ENCODE assay signal across 19 cellular contexts in the genomic region with DNA sequence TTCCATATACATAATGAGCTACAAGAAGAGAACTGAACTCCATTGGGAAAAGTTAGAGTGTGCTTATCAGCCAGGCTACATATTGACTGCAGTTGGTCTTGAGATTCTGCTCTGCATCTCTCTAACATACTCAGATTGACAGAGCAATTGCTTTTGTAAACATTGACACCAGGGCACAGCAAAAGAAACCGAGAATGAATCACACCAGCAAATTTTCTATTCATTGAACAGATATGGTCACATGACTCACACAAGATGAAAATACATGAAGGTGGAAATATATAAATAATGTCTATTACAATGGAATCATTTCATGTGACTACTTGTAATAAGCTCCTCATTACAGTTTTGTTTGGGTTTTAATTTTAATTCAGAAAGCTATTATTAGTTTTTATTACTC.
A peak's percentile ranks its signal among the peaks of the same experiment; 100 is the strongest.
DNase-seq lines count a peak whose midpoint lies in the region; ATAC-seq and TF ChIP-seq lines count a peak whose summit lies in the region.
"Had no signal": no experiment of that assay in that cellular context is flagged by ENCODE, and none has a peak within 500 bp of the region (broad histone marks: within the 10 kb centered on the region; RNA-seq: fewer than 3 reads in every experiment).

No MANE protein-coding gene starts in this region.

- TF ChIP-seq CTCF in HCT116 (IDR thresholded peaks at IDR 0.05 in 2 of 3, conservative IDR thresholded peaks at IDR 0.05 in 1 of 3; ENCODE audit: borderline replicate concordance in 1 of 3, insufficient read depth in 1 of 3, low read depth in 2 of 3, low read length in 2 of 3) (no peak), epithelial cell of esophagus (IDR thresholded peaks at IDR 0.05; ENCODE audit: insufficient read depth, low read depth, low read length, missing control alignments) (no peak)

- no peak overlapping the region for H3K27ac ChIP-seq in HCT116 (ENCODE audit: low read depth, low read length)
- H3K27ac ChIP-seq: SJCRH30 had no signal

- no peaks in the 10 kb centered on the region for H3K27me3 ChIP-seq in HCT116 (ENCODE audit: insufficient read depth, low read length)
- H3K27me3 ChIP-seq: SJCRH30 had no signal

- DNase-seq in HCT116 (ENCODE audit: low read depth, low spot score): no peak
- DNase-seq in NCI-H1417 (lab: John Stamatoyannopoulos, UW): peak in 2 of 3 experiments; percentile 10 to 74
- peak; percentile 44 for DNase-seq in NCI-H748 treated with DMSO at 0.1 percent for 48 hours (lab: John Stamatoyannopoulos, UW)
- peak; percentile 79 for DNase-seq in epithelial cell of esophagus (ENCODE audit: low read depth)
- DNase-seq in NOMO-1 treated with dmso at 0.1 percent for 144 hours (lab: John Stamatoyannopoulos, UW; ENCODE audit: unreplicated experiment): no peak
- DNase-seq in DMS 273 treated with DMSO at 0.1 percent for 48 hours (lab: John Stamatoyannopoulos, UW): no peak
- DNase-seq in LoVo (ENCODE audit: low spot score): no peak
- DNase-seq: ACHN, AML-193, DMS79 treated with DMSO at 0.1 percent for 48 hours, GDM1, NCI-H1694 treated with DMSO at 0.1 percent for 48 hours, NCI-H2171 treated with DMSO at 0.1 percent for 48 hours, OCI-M1, RPMI8226, SJCRH30, T-helper 2 cell had no signal

- H3K4me2 ChIP-seq in HCT116 (ENCODE audit: low read length): no peak overlapping the region

- no peaks in the 10 kb centered on the region for H3K79me2 ChIP-seq in HCT116 (ENCODE audit: insufficient read depth, low read length)

- TF ChIP-seq RAD21 in HCT116 (IDR thresholded peaks at IDR 0.05; ENCODE audit: low read depth): no peak

- peak overlapping the region; percentile 53 for H2AFZ ChIP-seq in HCT116 (ENCODE audit: low read depth, low read length, poor library complexity, severe bottlenecking)

- TF ChIP-seq POLR2A in HCT116 (IDR thresholded peaks at IDR 0.05; ENCODE audit: borderline replicate concordance, extremely low read depth, insufficient read depth, insufficient read length): no peak

- H3K9me3 ChIP-seq in HCT116 (ENCODE audit: control insufficient read depth in 1 of 2, insufficient read depth in 1 of 2, low read depth in 1 of 2, low read length in 2 of 2): no peaks in the 10 kb centered on the region
- H3K9me3 ChIP-seq: HAP-1, SJCRH30 had no signal

- H3K4me3 ChIP-seq in HCT116 (replicated peaks in 1 of 2; ENCODE audit: low read depth in 1 of 2, low read length in 2 of 2) (no peak overlapping the region), epithelial cell of esophagus (ENCODE audit: low read length) (no peak overlapping the region)
- H3K4me3 ChIP-seq: GM12878, HAP-1, SJCRH30 had no signal

- RAD21 ChIA-PET in HCT116 (lab: Charles Lee; ENCODE audit: low non-redundant PET in 1 of 2, low total read pairs in 2 of 2, uncharacterized antibody in 2 of 2, unreplicated experiment in 2 of 2): no interaction called here

- no peak for ATAC-seq in HCT116
- ATAC-seq: GM12878 had no signal

- intact Hi-C loops in HCT116 (cut with micrococcal nuclease): no loop called here

- no peaks in the 10 kb centered on the region for H3K36me3 ChIP-seq in HCT116 (ENCODE audit: control insufficient read depth in 1 of 2, insufficient read depth in 2 of 2, low read length in 2 of 2)
- H3K36me3 ChIP-seq: HAP-1, SJCRH30 had no signal

- no TSS peak for BruUV-seq in HCT116 (replicated peaks; lab: Mats Ljungman, UMichigan)

- H4K20me1 ChIP-seq in HCT116 (ENCODE audit: insufficient read depth): no peaks in the 10 kb centered on the region

- no peaks in the 10 kb centered on the region for H3K4me1 ChIP-seq in HCT116 (ENCODE audit: control insufficient read depth in 1 of 2, insufficient read depth in 2 of 2, low read length in 2 of 2)
- H3K4me1 ChIP-seq: SJCRH30 had no signal

- no peak overlapping the region for H3K9ac ChIP-seq in HCT116 (ENCODE audit: low read length)

- CTCF ChIA-PET in HCT116 (lab: Charles Lee): no interaction called here

- H3K9me2 ChIP-seq in HCT116 (ENCODE audit: insufficient read depth): no peaks in the 10 kb centered on the region

- POLR2A ChIA-PET in HCT116 (lab: Charles Lee): no interaction called here

TF ChIP-seq in HCT116, 20 proteins besides CTCF, POLR2A, EP300 and RAD21:
- no peak for TF ChIP-seq ZFX (IDR thresholded peaks at IDR 0.05)
- TF ChIP-seq SIN3A (IDR thresholded peaks at IDR 0.05; ENCODE audit: low read depth): no peak
- TF ChIP-seq FOSL1 (IDR thresholded peaks at IDR 0.05; ENCODE audit: low read depth): no peak
- TF ChIP-seq CBX3 (IDR thresholded peaks at IDR 0.05; ENCODE audit: low read depth): no peak
- TF ChIP-seq ZNF274 (IDR thresholded peaks at IDR 0.05; ENCODE audit: low read depth, low read length): no peak
- TF ChIP-seq, protein P1, sequence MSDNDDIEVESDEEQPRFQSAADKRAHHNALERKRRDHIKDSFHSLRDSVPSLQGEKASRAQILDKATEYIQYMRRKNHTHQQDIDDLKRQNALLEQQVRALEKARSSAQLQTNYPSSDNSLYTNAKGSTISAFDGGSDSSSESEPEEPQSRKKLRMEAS (IDR thresholded peaks at IDR 0.05): no peak

Comparison
In these comparisons a context has a peak if more than half of its experiments do, and no peak if none do; other contexts are left out.
1. DNase-seq: peak in NCI-H1417 (2 of 3), NCI-H748 treated with DMSO at 0.1 percent for 48 hours (single experiment) and epithelial cell of esophagus (single experiment); none in HCT116 (single experiment), NOMO-1 treated with dmso at 0.1 percent for 144 hours (single experiment), DMS 273 treated with DMSO at 0.1 percent for 48 hours (single experiment) and LoVo (single experiment).